In the genomic region with DNA sequence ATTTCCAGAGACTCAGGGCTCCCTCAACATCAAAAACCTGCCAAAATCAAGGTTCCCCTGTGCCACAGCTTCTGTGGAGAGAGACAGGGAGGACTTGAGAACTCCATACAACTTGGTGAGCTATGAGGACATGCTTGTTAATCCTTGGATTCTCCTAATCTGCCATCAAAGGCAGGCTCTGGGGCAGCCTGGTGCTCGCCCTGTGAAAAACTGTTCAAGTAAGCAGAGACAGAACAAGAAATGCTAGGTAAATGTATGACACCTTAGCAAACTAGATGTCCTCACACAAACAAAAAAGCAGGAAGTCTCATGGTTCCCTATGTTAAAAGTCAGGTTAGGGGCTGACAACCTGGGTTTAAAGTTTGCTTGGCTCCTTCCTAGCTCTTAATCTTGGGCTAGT, we compare ENCODE assay signal across 20 cellular contexts.
"Had no signal": no experiment of that assay in that cellular context is flagged by ENCODE, and none has a peak within 500 bp of the region (broad histone marks: within the 10 kb centered on the region; RNA-seq: fewer than 3 reads in every experiment).

No MANE protein-coding gene starts in this region.

- H3K4me1 Mint-ChIP-seq: natural killer cell, neural crest cell had no signal

- H3K27ac Mint-ChIP-seq: endodermal cell, natural killer cell had no signal

- H3K4me3 Mint-ChIP-seq: endodermal cell, natural killer cell, neural crest cell had no signal

- H3K9me3 ChIP-seq: colonic mucosa, gastrocnemius medialis, heart right ventricle, ovary, right atrium auricular region, sigmoid colon, stomach had no signal

- H3K9me3 Mint-ChIP-seq: endodermal cell, natural killer cell, neural crest cell had no signal

- H3K36me3 Mint-ChIP-seq: natural killer cell had no signal

- H3K4me3 ChIP-seq: colonic mucosa, gastrocnemius medialis, heart right ventricle, ovary, right atrium auricular region, sigmoid colon, skin epidermis, stomach had no signal

- H3K27ac ChIP-seq: colonic mucosa, gastrocnemius medialis, heart right ventricle, ovary, right atrium auricular region, sigmoid colon, skin epidermis, stomach had no signal

- DNase-seq: colonic mucosa; endodermal cell; gastrocnemius medialis; heart right ventricle; hypothalamus; kidney glomerular epithelial cell; mammary epithelial cell; natural killer cell; ovary; sigmoid colon; stimulated activated CD4-positive, alpha-beta T cell treated with anti-CD3 and anti-CD28 coated beads, Interleukin-2, amount 100 ng/mL, for 24 hours; stimulated activated CD4-positive, alpha-beta T cell treated with anti-CD3 and anti-CD28 coated beads, Interleukin-4, amount 100 ng/mL, for 4 hours; stimulated activated naive CD4-positive, alpha-beta T cell; stomach; substantia nigra; trophoblast cell had no signal

- FAIRE-seq: islet of Langerhans had no signal

- H3K4me1 ChIP-seq: colonic mucosa, gastrocnemius medialis, sigmoid colon had no signal

- ATAC-seq: gastrocnemius medialis, heart right ventricle, natural killer cell had no signal

- H3K36me3 ChIP-seq: colonic mucosa, gastrocnemius medialis, heart right ventricle, ovary, right atrium auricular region, sigmoid colon, stomach had no signal

- H3K27me3 ChIP-seq: colonic mucosa, gastrocnemius medialis, heart right ventricle, ovary, right atrium auricular region, sigmoid colon, stomach had no signal
